8 cellular contexts compared by ENCODE assay signal in genomic region chr3:15556512-15556911, GRCh38. TPM values are rescaled to one million over a fixed set of nuclear protein-coding genes. Genes with fewer than 3 reads are reported as not detected.
DNase-seq lines count a peak whose midpoint lies in the region; ATAC-seq and TF ChIP-seq lines count a peak whose summit lies in the region.

No MANE protein-coding gene starts in this region.

- intact Hi-C loops in dorsolateral prefrontal cortex (cut with DNase I), result loop anchor here (2.0 to 10.0 kb wide), 4 partner anchors 352 to 452 kb away; partner anchors contain the start of gene CAPN7 (in 1 of the 2)

- no peak overlapping the region for H3K27ac Mint-ChIP-seq in glutamatergic neuron (ENCODE audit: unreplicated experiment)

- no peaks in the 10 kb centered on the region for H3K4me1 ChIP-seq in lung (ENCODE audit: control insufficient read depth in 2 of 2, insufficient read depth in 2 of 2, low read length in 2 of 2)

- DNase-seq in KBM-7, result peak; percentile 65
- DNase-seq in lung (ENCODE audit: low spot score), result no peak
- DNase-seq in GM03348 (ENCODE audit: low spot score), result no peak
- no peak for DNase-seq in 8988T
- no peak for DNase-seq in dorsolateral prefrontal cortex
- DNase-seq in glutamatergic neuron, result no peak

- H3K4me3 Mint-ChIP-seq in glutamatergic neuron (ENCODE audit: unreplicated experiment), result no peak overlapping the region

- H3K9me3 ChIP-seq in lung (ENCODE audit: control insufficient read depth in 2 of 2, insufficient read depth in 1 of 2, low read length in 1 of 2), result no peaks in the 10 kb centered on the region

- H3K36me3 Mint-ChIP-seq in glutamatergic neuron (ENCODE audit: unreplicated experiment), result no peaks in the 10 kb centered on the region

- H3K9me3 Mint-ChIP-seq in glutamatergic neuron (ENCODE audit: unreplicated experiment), result no peaks in the 10 kb centered on the region

- 24 to 32% methylated on average over 2 of the region's 2 CpGs for WGBS in lung, 2 donors

- in situ Hi-C loops in KBM-7 (cut with MboI; ENCODE audit: low pct_unique_long_range_greater_than_20kb, low sequenced_read_pairs), result no loop called here

- no peak overlapping the region for H3K27ac ChIP-seq in lung (ENCODE audit: low read depth in 1 of 2, low read length in 1 of 2)
- peak overlapping the region in 4 of 59 donors; percentile 5 to 51 (median 20) for H3K27ac ChIP-seq in dorsolateral prefrontal cortex

- peak; percentile 89 for ATAC-seq in GM18519 (IDR thresholded peaks at IDR 0.05; ENCODE audit: low FRiP score, unreplicated experiment)
- ATAC-seq in GM21717 (IDR thresholded peaks at IDR 0.05; ENCODE audit: unreplicated experiment), result peak; percentile 84
- ATAC-seq in lung (ENCODE audit: insufficient read depth, low FRiP score), result peak; percentile 34

- no peaks in the 10 kb centered on the region for H3K4me1 Mint-ChIP-seq in glutamatergic neuron (ENCODE audit: low read depth, unreplicated experiment)

- TF ChIP-seq CTCF in lung (IDR thresholded peaks at IDR 0.05; ENCODE audit: control extremely low read depth, extremely low read depth) (no peak), dorsolateral prefrontal cortex (IDR thresholded peaks at IDR 0.05 in 54 of 56, conservative IDR thresholded peaks at IDR 0.05 in 2 of 56; ENCODE audit: low read depth in 1 of 56, partially characterized antibody in 56 of 56) (no peak), glutamatergic neuron (IDR thresholded peaks at IDR 0.05; ENCODE audit: partially characterized antibody, unreplicated experiment) (no peak)

- H3K4me3 ChIP-seq in lung (no peak overlapping the region), dorsolateral prefrontal cortex (no peak overlapping the region)

- H3K27me3 Mint-ChIP-seq in glutamatergic neuron (ENCODE audit: unreplicated experiment), result peaks cover 4% of the 10 kb centered on the region

- no peaks in the 10 kb centered on the region for H3K27me3 ChIP-seq in lung (ENCODE audit: control insufficient read depth, insufficient read depth)
- H3K27me3 ChIP-seq in dorsolateral prefrontal cortex, result no peaks in the 10 kb centered on the region

- H3K36me3 ChIP-seq in lung (ENCODE audit: control insufficient read depth in 2 of 2, insufficient read depth in 2 of 2, low read length in 2 of 2), result peaks cover 4 to 5% of the 10 kb centered on the region in 2 donors

RNA-seq across cellular contexts. Expression of gene COLQ, which starts 35.0 kb away (rescaled TPM):
- total RNA-seq in lung (1 to 10 TPM; 2.9 to 5.1 TPM), dorsolateral prefrontal cortex (10 to 100 TPM in 109 of 120 experiments, 1 to 10 TPM in 11; 7.0 to 27.9 (median 14.3) TPM), glutamatergic neuron (ENCODE audit: unreplicated experiment) (4.8 TPM)
- polyA plus RNA-seq in lung, result 1 to 10 TPM in 1 of 2 donors, under 1 TPM in 1; 0.90 to 1.0 TPM

RNA-seq across cellular contexts. Expression of gene HACL1, which starts 44.9 kb away (rescaled TPM):
- 10 to 100 TPM; 27.5 to 27.7 TPM for total RNA-seq in lung
- polyA plus RNA-seq in lung, result 10 to 100 TPM; 14.7 to 15.6 TPM
- 10 to 100 TPM; 24.5 to 48.9 (median 35.2) TPM for total RNA-seq in dorsolateral prefrontal cortex
- total RNA-seq in glutamatergic neuron (ENCODE audit: unreplicated experiment), result 19.0 TPM

RNA-seq across cellular contexts. Expression of gene BTD, which starts 45.0 kb away (rescaled TPM):
- total RNA-seq in lung (10 to 100 TPM; 20.5 to 35.5 TPM), dorsolateral prefrontal cortex (10 to 100 TPM; 15.3 to 39.3 (median 24.9) TPM), glutamatergic neuron (ENCODE audit: unreplicated experiment) (12.7 TPM)
- 10 to 100 TPM; 14.9 to 16.8 TPM for polyA plus RNA-seq in lung

Comparison
In these comparisons a context has a peak if more than half of its experiments do, and no peak if none do; other contexts are left out.
1. ATAC-seq: peak in every context shown above with its lines; median percentile 89 in GM18519; 84 in GM21717; 34 in lung.